Comparison of ENCODE assay signal across 1 cellular context in genomic region chr19:14059652-14060155, GRCh38.
TF ChIP-seq lines count a peak whose summit lies in the region.

No MANE protein-coding gene starts in this region.

TF ChIP-seq in H1, 55 proteins besides CTCF, POLR2A, EP300 and RAD21:
- TF ChIP-seq SIRT6 (IDR thresholded peaks at IDR 0.05; ENCODE audit: low read length) (no peak), RXRA (IDR thresholded peaks at IDR 0.05; ENCODE audit: insufficient read depth, low read depth, low read length) (no peak), CTBP2 (IDR thresholded peaks at IDR 0.05; ENCODE audit: borderline replicate concordance, insufficient read depth, insufficient read length, low read length) (no peak), SP2 (IDR thresholded peaks at IDR 0.05; ENCODE audit: low read length) (no peak), SAP30 (IDR thresholded peaks at IDR 0.05; ENCODE audit: insufficient read depth, insufficient replicate concordance, low read length) (no peak), SP1 (IDR thresholded peaks at IDR 0.05; ENCODE audit: low read depth, low read length) (no peak), RNF2 (IDR thresholded peaks at IDR 0.05; ENCODE audit: borderline replicate concordance, low read depth, low read length, missing control alignments, poor library complexity, severe bottlenecking) (no peak), ATF3 (IDR thresholded peaks at IDR 0.05; ENCODE audit: insufficient read depth, low read depth, low read length) (no peak), MAFK (IDR thresholded peaks at IDR 0.05; ENCODE audit: low read depth, low read length) (no peak), SIX5 (IDR thresholded peaks at IDR 0.05; ENCODE audit: low read depth, low read length) (no peak), NANOG (IDR thresholded peaks at IDR 0.05; ENCODE audit: insufficient read depth, low read depth, low read length, poor library complexity, severe bottlenecking) (no peak)
TF ChIP-seq in H1: peak in this region for 0.
